Comparison of ENCODE assay signal across 33 cellular contexts in the genomic region with DNA sequence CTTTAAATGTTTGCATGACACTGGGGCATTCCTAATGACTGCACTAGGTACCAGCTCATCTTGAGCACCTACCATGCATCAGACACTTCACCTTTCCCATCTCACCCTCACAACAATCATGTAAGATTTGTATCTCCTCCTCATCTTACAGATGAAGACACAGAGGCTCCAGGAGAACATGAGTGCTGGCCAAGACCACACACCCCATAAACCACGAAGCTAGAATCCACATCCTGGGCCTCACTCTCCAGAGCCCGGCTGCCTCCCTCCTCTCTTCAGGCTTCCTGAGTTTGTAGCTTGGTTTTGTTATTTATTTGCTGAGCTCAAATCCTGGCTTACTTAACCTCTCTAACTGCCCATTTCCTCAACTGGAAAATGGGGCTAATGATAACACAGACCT. TPM values are rescaled to one million over a fixed set of nuclear protein-coding genes. Genes with fewer than 3 reads are reported as not detected.
DNase-seq lines count a peak whose midpoint lies in the region; ATAC-seq and TF ChIP-seq lines count a peak whose summit lies in the region.
"Had no signal": no experiment of that assay in that cellular context is flagged by ENCODE, and none has a peak within 500 bp of the region (broad histone marks: within the 10 kb centered on the region; RNA-seq: fewer than 3 reads in every experiment).

No MANE protein-coding gene starts in this region.

- H3K4me1 ChIP-seq in ACC112 (ENCODE audit: control insufficient read depth, insufficient read depth, low read length, unreplicated experiment) = peaks cover 18% of the 10 kb centered on the region
- H3K4me1 ChIP-seq in DND-41 (ENCODE audit: insufficient read depth, low read length) = peaks cover 6% of the 10 kb centered on the region; the same call in 1 of the 2 replicates
- H3K4me1 ChIP-seq in mesendoderm (ENCODE audit: control insufficient read depth, low read depth, low read length) = no peaks in the 10 kb centered on the region
- peaks cover 5% of the 10 kb centered on the region; the same call in 1 of the 2 replicates for H3K4me1 ChIP-seq in GM23338 (ENCODE audit: insufficient read depth)
- H3K4me1 ChIP-seq: esophagus squamous epithelium, gastrocnemius medialis, testis, vagina had no signal

- no peak overlapping the region for H3K56ac ChIP-seq in mesendoderm (ENCODE audit: low read length)

- H2AFZ ChIP-seq in ACC112 (ENCODE audit: low read length, unreplicated experiment) (no peak overlapping the region), DND-41 (ENCODE audit: low read depth, low read length) (no peak overlapping the region), GM23338 (no peak overlapping the region)
- H2AFZ ChIP-seq: GM23248 had no signal

- H3K18ac ChIP-seq in mesendoderm (ENCODE audit: low read length) = no peak overlapping the region

- no peaks in the 10 kb centered on the region for H3K9me3 Mint-ChIP-seq in activated naive CD8-positive, alpha-beta T cell treated with anti-CD3 and anti-CD28 coated beads, Interleukin-2, amount 50 U/mL, for 24 hours
- no peaks in the 10 kb centered on the region; the same call in 2 of the 3 replicates for H3K9me3 Mint-ChIP-seq in GM23338
- H3K9me3 Mint-ChIP-seq: activated B cell treated with CpG ODN at 0.5 μM for 24 hours; activated naive CD4-positive, alpha-beta T cell treated with anti-CD3 and anti-CD28 coated beads for 36 hours; activated T-cell treated with anti-CD3 and anti-CD28 coated beads, Interleukin-2, amount 50 U/mL, for 72 hours had no signal

- peaks cover 4% of the 10 kb centered on the region for H3K4me1 Mint-ChIP-seq in activated naive CD8-positive, alpha-beta T cell treated with anti-CD3 and anti-CD28 coated beads, Interleukin-2, amount 50 U/mL, for 24 hours
- no peaks in the 10 kb centered on the region for H3K4me1 Mint-ChIP-seq in GM23338
- H3K4me1 Mint-ChIP-seq: activated B cell treated with CpG ODN at 0.5 μM for 24 hours; CD4-positive, CD25-positive, alpha-beta regulatory T cell; endodermal cell; nephron progenitor cell; stimulated activated naive B cell treated with anti-CD40 and anti-IgM and Interleukin-4, amounts not matched to agents 10 μg/mL and 1 μg/mL and 100 μg/mL, for 72 hours had no signal

- H3K79me2 ChIP-seq in ACC112 (ENCODE audit: control insufficient read depth, insufficient read depth, low read length, unreplicated experiment) (no peaks in the 10 kb centered on the region), DND-41 (ENCODE audit: insufficient read depth, low read length) (no peaks in the 10 kb centered on the region), mesendoderm (ENCODE audit: control insufficient read depth, insufficient read depth, low read length) (no peaks in the 10 kb centered on the region), GM23338 (replicated peaks; ENCODE audit: insufficient read depth) (no peaks in the 10 kb centered on the region)

- no peak overlapping the region for H4K8ac ChIP-seq in mesendoderm (ENCODE audit: low read depth, low read length)

- H2BK5ac ChIP-seq in mesendoderm (ENCODE audit: low read length) = no peak overlapping the region

- H3K79me1 ChIP-seq in mesendoderm (ENCODE audit: low read length) = no peaks in the 10 kb centered on the region

- no peak overlapping the region for H2BK15ac ChIP-seq in mesendoderm (replicated peaks; ENCODE audit: low read depth)

- no CpG with 5 or more reads among the region's 2 CpGs for WGBS in mesendoderm (ENCODE audit: extremely low coverage, insufficient coverage, low lambda C conversion rate)

- no peaks in the 10 kb centered on the region for H3K9me3 ChIP-seq in DND-41 (ENCODE audit: insufficient read depth, low read length, severe bottlenecking)
- H3K9me3 ChIP-seq: esophagus squamous epithelium, gastrocnemius medialis, testis, vagina had no signal

- peak; percentile 27 for DNase-seq in DND-41
- peak; percentile 50 for DNase-seq in M059J (ENCODE audit: low read depth)
- no peak for DNase-seq in activated naive CD8-positive, alpha-beta T cell treated with anti-CD3 and anti-CD28 coated beads, Interleukin-2, amount 50 U/mL, for 24 hours
- DNase-seq in NCI-H82 treated with DMSO at 0.1 percent for 48 hours (lab: John Stamatoyannopoulos, UW; ENCODE audit: unreplicated experiment) = no peak
- DNase-seq in mesendoderm = no peak
- DNase-seq in GM23338 (ENCODE audit: low spot score) = no peak
- DNase-seq: activated B cell treated with CpG ODN at 0.5 μM for 24 hours; activated naive CD4-positive, alpha-beta T cell treated with anti-CD3 and anti-CD28 coated beads for 36 hours; activated T-cell treated with anti-CD3 and anti-CD28 coated beads, Interleukin-2, amount 50 U/mL, for 72 hours; CD4-positive, CD25-positive, alpha-beta regulatory T cell; endodermal cell; esophagus squamous epithelium; gastrocnemius medialis; hypothalamus; left ventricle myocardium superior; midbrain; NCI-H1092; NCI-H187; NCI-H526; nephron progenitor cell; right cardiac atrium; stimulated activated CD4-positive, alpha-beta T cell treated with anti-CD3 and anti-CD28 coated beads, Interleukin-4, amount 100 ng/mL, for 1 hour; stimulated activated naive B cell treated with anti-CD40 and anti-IgM and Interleukin-4, amounts not matched to agents 10 μg/mL and 1 μg/mL and 100 μg/mL, for 72 hours; T-helper 9 cell; testis had no signal

- H3K9ac ChIP-seq in DND-41 (ENCODE audit: low read depth, low read length) (no peak overlapping the region), mesendoderm (ENCODE audit: low read length) (no peak overlapping the region)
- H3K9ac ChIP-seq: GM23248 had no signal

- H3K4me3 Mint-ChIP-seq in activated naive CD8-positive, alpha-beta T cell treated with anti-CD3 and anti-CD28 coated beads, Interleukin-2, amount 50 U/mL, for 24 hours = no peak overlapping the region
- no peak overlapping the region for H3K4me3 Mint-ChIP-seq in GM23338
- H3K4me3 Mint-ChIP-seq: activated B cell treated with CpG ODN at 0.5 μM for 24 hours; activated naive CD4-positive, alpha-beta T cell treated with anti-CD3 and anti-CD28 coated beads for 36 hours; activated T-cell treated with anti-CD3 and anti-CD28 coated beads, Interleukin-2, amount 50 U/mL, for 72 hours; CD4-positive, CD25-positive, alpha-beta regulatory T cell; endodermal cell; nephron progenitor cell; stimulated activated naive B cell treated with anti-CD40 and anti-IgM and Interleukin-4, amounts not matched to agents 10 μg/mL and 1 μg/mL and 100 μg/mL, for 72 hours had no signal

- peaks cover 3% of the 10 kb centered on the region for H3K9me2 ChIP-seq in GM23338 (ENCODE audit: insufficient read depth)

- H3K27ac Mint-ChIP-seq in activated naive CD8-positive, alpha-beta T cell treated with anti-CD3 and anti-CD28 coated beads, Interleukin-2, amount 50 U/mL, for 24 hours = no peak overlapping the region
- no peak overlapping the region for H3K27ac Mint-ChIP-seq in GM23338
- H3K27ac Mint-ChIP-seq: activated B cell treated with CpG ODN at 0.5 μM for 24 hours; activated naive CD4-positive, alpha-beta T cell treated with anti-CD3 and anti-CD28 coated beads for 36 hours; activated T-cell treated with anti-CD3 and anti-CD28 coated beads, Interleukin-2, amount 50 U/mL, for 72 hours; CD4-positive, CD25-positive, alpha-beta regulatory T cell; endodermal cell; nephron progenitor cell; stimulated activated naive B cell treated with anti-CD40 and anti-IgM and Interleukin-4, amounts not matched to agents 10 μg/mL and 1 μg/mL and 100 μg/mL, for 72 hours had no signal

- ATAC-seq in DND-41 (ENCODE audit: insufficient read depth, low read depth) (peak; percentile 88), GM19328 (IDR thresholded peaks at IDR 0.05; ENCODE audit: unreplicated experiment) (no peak), GM23338 (no peak)
- ATAC-seq in activated naive CD8-positive, alpha-beta T cell treated with anti-CD3 and anti-CD28 coated beads, Interleukin-2, amount 50 U/mL, for 24 hours = peak; percentile 18
- ATAC-seq: gastrocnemius medialis; left ventricle myocardium superior; right cardiac atrium; stimulated activated naive B cell treated with anti-CD40 and anti-IgM and Interleukin-4, amounts not matched to agents 10 μg/mL and 1 μg/mL and 100 μg/mL, for 72 hours had no signal

- no peak overlapping the region for H3K23ac ChIP-seq in mesendoderm (ENCODE audit: low read length)

- H4K20me1 ChIP-seq in DND-41 (ENCODE audit: insufficient read depth, low read length) (no peaks in the 10 kb centered on the region), GM23338 (replicated peaks; ENCODE audit: insufficient read depth) (no peaks in the 10 kb centered on the region)

- TF ChIP-seq CTCF in DND-41 (IDR thresholded peaks at IDR 0.05; ENCODE audit: borderline replicate concordance, extremely low read depth, low read length, poor library complexity, severe bottlenecking) (no peak), GM23338 (conservative IDR thresholded peaks at IDR 0.05; ENCODE audit: low read depth in 2 of 2) (no peak)

- no peak overlapping the region for H2BK120ac ChIP-seq in mesendoderm (ENCODE audit: low read depth, low read length)

- H3K36me3 ChIP-seq in ACC112 (ENCODE audit: insufficient read depth, low read length) (no peaks in the 10 kb centered on the region), DND-41 (ENCODE audit: insufficient read depth, low read length) (no peaks in the 10 kb centered on the region), mesendoderm (ENCODE audit: control insufficient read depth, insufficient read depth, low read length) (no peaks in the 10 kb centered on the region), GM23338 (ENCODE audit: insufficient read depth) (0 out of 2 replicates have a peak, but pooled peaks cover 3% of the 10 kb centered on the region)
- H3K36me3 ChIP-seq: cardiac muscle cell, esophagus squamous epithelium, gastrocnemius medialis, vagina had no signal

- no peaks in the 10 kb centered on the region for H3K36me3 Mint-ChIP-seq in activated naive CD8-positive, alpha-beta T cell treated with anti-CD3 and anti-CD28 coated beads, Interleukin-2, amount 50 U/mL, for 24 hours (ENCODE audit: low read depth)
- peaks cover 7% of the 10 kb centered on the region; the same call in 2 of the 3 replicates for H3K36me3 Mint-ChIP-seq in GM23338 (ENCODE audit: low read depth)
- H3K36me3 Mint-ChIP-seq: CD4-positive, CD25-positive, alpha-beta regulatory T cell; stimulated activated naive B cell treated with anti-CD40 and anti-IgM and Interleukin-4, amounts not matched to agents 10 μg/mL and 1 μg/mL and 100 μg/mL, for 72 hours had no signal

- H3K27me3 Mint-ChIP-seq in activated naive CD8-positive, alpha-beta T cell treated with anti-CD3 and anti-CD28 coated beads, Interleukin-2, amount 50 U/mL, for 24 hours = peaks cover 17% of the 10 kb centered on the region
- no peaks in the 10 kb centered on the region for H3K27me3 Mint-ChIP-seq in GM23338 (ENCODE audit: insufficient read depth, low read depth, poor library complexity)
- H3K27me3 Mint-ChIP-seq: activated B cell treated with CpG ODN at 0.5 μM for 24 hours; CD4-positive, CD25-positive, alpha-beta regulatory T cell had no signal

- no peaks in the 10 kb centered on the region for H3F3A ChIP-seq in GM23338 (replicated peaks; ENCODE audit: low read depth)

- H3K27ac ChIP-seq in ACC112 (ENCODE audit: low read depth, low read length) (peak overlapping the region; percentile 25; the same call in 1 of the 2 replicates), DND-41 (ENCODE audit: low read length) (no peak overlapping the region), mesendoderm (ENCODE audit: low read depth, low read length) (no peak overlapping the region), GM23338 (ENCODE audit: low read depth) (no peak overlapping the region)
- H3K27ac ChIP-seq: cardiac muscle cell, coronary artery, esophagus squamous epithelium, gastrocnemius medialis, GM23248, testis, vagina had no signal

- no peak overlapping the region for H3K4me2 ChIP-seq in DND-41 (ENCODE audit: insufficient read depth, low read length)
- no peak overlapping the region for H3K4me2 ChIP-seq in mesendoderm (ENCODE audit: low read length)
- H3K4me2 ChIP-seq in GM23338 = no peak overlapping the region

- no peak overlapping the region for H2AK5ac ChIP-seq in mesendoderm (ENCODE audit: low read length)

- H3K4ac ChIP-seq in mesendoderm (ENCODE audit: low read depth, low read length) = no peak overlapping the region

- H3K27me3 ChIP-seq in ACC112 (ENCODE audit: insufficient read depth, low read length) = no peaks in the 10 kb centered on the region
- peaks cover 8% of the 10 kb centered on the region for H3K27me3 ChIP-seq in DND-41 (ENCODE audit: insufficient read depth, low read length, poor library complexity)
- no peaks in the 10 kb centered on the region for H3K27me3 ChIP-seq in mesendoderm (ENCODE audit: insufficient read depth, low read length, poor library complexity)
- H3K27me3 ChIP-seq in GM23338 (ENCODE audit: insufficient read depth) = no peaks in the 10 kb centered on the region
- H3K27me3 ChIP-seq: cardiac muscle cell, testis, vagina had no signal

- no peak overlapping the region for H4K5ac ChIP-seq in mesendoderm (ENCODE audit: low read length)

- no peak overlapping the region for H3K4me3 ChIP-seq in ACC112 (ENCODE audit: low read depth, low read length)
- no peak overlapping the region for H3K4me3 ChIP-seq in DND-41 (ENCODE audit: low read depth in 1 of 2, low read length in 2 of 2)
- no peak overlapping the region for H3K4me3 ChIP-seq in mesendoderm (ENCODE audit: low read length)
- no peak overlapping the region for H3K4me3 ChIP-seq in GM23338
- H3K4me3 ChIP-seq: cardiac muscle cell, coronary artery, esophagus squamous epithelium, gastrocnemius medialis, GM23248, testis, vagina had no signal

RNA-seq across cellular contexts. Expression of gene FAM216B, which starts 25.9 kb away (rescaled TPM):
- total RNA-seq in M059J (2014; rRNA removed; shearing (Covaris generic)) = not detected in 2 replicates
- not detected for polyA plus RNA-seq in mesendoderm (2013, experiment 1 of 2)
- polyA plus RNA-seq in mesendoderm (2013, experiment 2 of 2) = not detected
- total RNA-seq in GM23338 (2014; rRNA removed; shearing (Covaris generic)) = not detected in 2 replicates
- polyA plus RNA-seq in GM23338 (2016; fragmentation: Nextera tagmentation; extraction: Ambion mirVana) = 0.06 TPM in 1 of 2 replicates, not detected in the other
- total RNA-seq: activated B cell treated with CpG ODN at 0.5 μM for 24 hours; activated CD8-positive, alpha-beta memory T cell treated with anti-CD3 and anti-CD28 coated beads for 36 hours; activated naive CD4-positive, alpha-beta T cell treated with anti-CD3 and anti-CD28 coated beads for 36 hours; activated T-cell treated with anti-CD3 and anti-CD28 coated beads, Interleukin-2, amount 50 U/mL, for 72 hours; cardiac muscle cell; CD4-positive, CD25-positive, alpha-beta regulatory T cell; endodermal cell; esophagus squamous epithelium; G401; gastrocnemius medialis; GM23248; vagina had no signal
- polyA plus RNA-seq: cardiac muscle cell; CD4-positive, CD25-positive, alpha-beta regulatory T cell; GM23248 had no signal

Comparison
In these comparisons a context has a peak if more than half of its experiments do, and no peak if none do; other contexts are left out.
1. ATAC-seq: peak in DND-41 (single experiment) and activated naive CD8-positive, alpha-beta T cell treated with anti-CD3 and anti-CD28 coated beads, Interleukin-2, amount 50 U/mL, for 24 hours (single experiment); none in GM19328 (single experiment) and GM23338 (single experiment).
2. DNase-seq: peak in DND-41 (single experiment) and M059J (single experiment); none in activated naive CD8-positive, alpha-beta T cell treated with anti-CD3 and anti-CD28 coated beads, Interleukin-2, amount 50 U/mL, for 24 hours (single experiment), NCI-H82 treated with DMSO at 0.1 percent for 48 hours (single experiment), mesendoderm (single experiment) and GM23338 (single experiment).